In genomic region chr3:33885496-33885895, GRCh38 we compare ENCODE assay signal across 25 cellular contexts.
"Had no signal": no experiment of that assay in that cellular context is flagged by ENCODE, and none has a peak within 500 bp of the region (broad histone marks: within the 10 kb centered on the region; RNA-seq: fewer than 3 reads in every experiment).

No MANE protein-coding gene starts in this region.

- H3K9me3 Mint-ChIP-seq: activated T-helper 2 cell treated with anti-CD3 and anti-CD28 coated beads, Interferon-gamma antibody, Interleukin-2, Interleukin-4, amounts not matched to agents 10 μg/mL and 5 μg/mL and 100 μg/mL, durations not matched to agents 14 hours and 24 hours and 36 hours; endodermal cell; nephron; T-cell had no signal

- H3K36me3 Mint-ChIP-seq: activated naive CD8-positive, alpha-beta T cell; T-cell had no signal

- H3K27me3 ChIP-seq: gastroesophageal sphincter, sigmoid colon, tibial artery, vagina had no signal

- H3K4me3 ChIP-seq: gastroesophageal sphincter, left ventricle myocardium inferior, sigmoid colon, smooth muscle cell, tibial artery, vagina had no signal

- H3K27ac ChIP-seq: epithelial cell of prostate, gastroesophageal sphincter, left ventricle myocardium inferior, sigmoid colon, tibial artery, vagina, WERI-Rb-1 had no signal

- DNase-seq: activated CD4-positive, CD25-positive, alpha-beta regulatory T cell treated with anti-CD3 and anti-CD28 coated beads, Interleukin-2, amount 50 U/mL, for 72 hours; activated naive CD4-positive, alpha-beta T cell; activated T-cell treated with anti-CD3 and anti-CD28 coated beads, Interleukin-2, amount 50 U/mL, for 1 hour; amniotic stem cell; cortex of kidney; endodermal cell; head of caudate nucleus; hypothalamus; left ventricle myocardium inferior; midbrain; sigmoid colon; stimulated activated CD4-positive, alpha-beta T cell treated with anti-CD3 and anti-CD28 coated beads, Interleukin-15, amount 100 ng/mL, for 24 hours; stimulated activated naive CD4-positive, alpha-beta T cell; T-cell; tibial artery; WERI-Rb-1 had no signal

- FAIRE-seq: bronchial epithelial cell, TTC549 had no signal

- ATAC-seq: gastroesophageal sphincter, T-cell had no signal

- H3K36me3 ChIP-seq: gastroesophageal sphincter, left ventricle myocardium inferior, sigmoid colon, tibial artery, vagina, WERI-Rb-1 had no signal

- H3K4me3 Mint-ChIP-seq: activated naive CD8-positive, alpha-beta T cell; endodermal cell; nephron; T-cell had no signal

- H3K27ac Mint-ChIP-seq: activated naive CD8-positive, alpha-beta T cell; activated T-helper 2 cell treated with anti-CD3 and anti-CD28 coated beads, Interferon-gamma antibody, Interleukin-2, Interleukin-4, amounts not matched to agents 10 μg/mL and 5 μg/mL and 100 μg/mL, durations not matched to agents 14 hours and 24 hours and 36 hours; endodermal cell; nephron; T-cell had no signal

- H3K9me3 ChIP-seq: gastroesophageal sphincter, left ventricle myocardium inferior, sigmoid colon, tibial artery, vagina had no signal

- H3K4me2 ChIP-seq: smooth muscle cell had no signal
